28 cellular contexts compared by ENCODE assay signal in the genomic region with DNA sequence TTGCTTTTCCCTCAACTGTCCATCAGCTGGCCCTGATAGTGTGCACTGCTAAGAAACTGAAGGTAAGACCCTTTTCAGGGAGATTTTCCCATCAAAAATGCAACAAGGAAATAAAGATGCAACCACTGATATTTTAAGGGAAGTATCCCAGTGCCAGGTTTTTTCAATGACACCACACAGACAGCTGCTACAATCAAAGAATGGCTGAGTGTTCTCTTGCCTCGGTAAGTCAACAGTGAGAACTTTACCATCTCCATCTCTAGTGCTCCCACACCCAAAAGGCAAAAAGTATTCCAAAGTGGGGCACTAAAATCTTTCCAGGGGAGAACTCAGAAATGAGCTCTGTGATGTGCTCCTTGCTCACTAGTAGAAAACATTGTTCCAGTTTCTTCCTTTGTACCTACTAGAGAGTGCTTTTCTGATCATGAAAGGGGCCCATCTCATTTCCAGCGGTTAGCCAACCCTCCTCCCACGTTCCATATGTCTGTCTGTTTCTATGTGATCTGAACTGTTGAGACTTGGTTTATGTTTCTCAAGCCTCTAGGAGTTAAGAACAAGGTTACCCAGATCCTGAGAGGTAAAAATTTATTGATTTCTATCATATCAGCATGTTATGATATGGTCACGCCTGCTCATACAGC.
DNase-seq lines count a peak whose midpoint lies in the region; TF ChIP-seq lines count a peak whose summit lies in the region.
"Had no signal": no experiment of that assay in that cellular context is flagged by ENCODE, and none has a peak within 500 bp of the region (broad histone marks: within the 10 kb centered on the region; RNA-seq: fewer than 3 reads in every experiment).

No MANE protein-coding gene starts in this region.

- no peaks in the 10 kb centered on the region for H3K9me3 ChIP-seq in neutrophil
- H3K9me3 ChIP-seq: gastrocnemius medialis, spleen, thyroid gland, vagina had no signal

- H3K4me3 Mint-ChIP-seq in chondrocyte (ENCODE audit: unreplicated experiment): no peak overlapping the region
- no peak overlapping the region for H3K4me3 Mint-ChIP-seq in T-helper 2 cell treated with Interferon-gamma antibody and Interleukin-4, amounts not matched to agents 5 μg/mL and 100 μg/mL, for 36 hours
- H3K4me3 Mint-ChIP-seq: activated naive CD4-positive, alpha-beta T cell treated with anti-CD3 and anti-CD28 coated beads, Interleukin-2, amount 10 ng/mL, durations not matched to agents 7 days and 5 days; brain; mesothelial cell of epicardium; naive thymus-derived CD8-positive, alpha-beta T cell; stimulated activated naive CD8-positive, alpha-beta T cell treated with anti-CD3 and anti-CD28 coated beads, Interleukin-15, Interleukin-2, amounts not matched to agents 100 ng/mL and 50 ng/mL, for 24 hours; WTC11 had no signal

- H3K27me3 Mint-ChIP-seq in chondrocyte (ENCODE audit: low read depth): no peaks in the 10 kb centered on the region
- peaks cover 2% of the 10 kb centered on the region for H3K27me3 Mint-ChIP-seq in T-helper 2 cell treated with Interferon-gamma antibody and Interleukin-4, amounts not matched to agents 5 μg/mL and 100 μg/mL, for 36 hours (ENCODE audit: low read depth)
- H3K27me3 Mint-ChIP-seq: activated naive CD4-positive, alpha-beta T cell treated with anti-CD3 and anti-CD28 coated beads, Interleukin-2, amount 10 ng/mL, durations not matched to agents 7 days and 5 days; CD4-positive, CD25-positive, alpha-beta regulatory T cell; naive thymus-derived CD8-positive, alpha-beta T cell; stimulated activated naive CD8-positive, alpha-beta T cell treated with anti-CD3 and anti-CD28 coated beads, Interleukin-15, Interleukin-2, amounts not matched to agents 100 ng/mL and 50 ng/mL, for 24 hours had no signal

- H3K4me3 ChIP-seq in neutrophil (ENCODE audit: low read depth in 1 of 2, low read length in 1 of 2): no peak overlapping the region
- H3K4me3 ChIP-seq: gastrocnemius medialis, GM12878, spleen, thyroid gland, vagina had no signal

- TF ChIP-seq CTCF in chondrocyte (IDR thresholded peaks at IDR 0.05): no peak
- no peak for TF ChIP-seq CTCF in neutrophil (IDR thresholded peaks at IDR 0.05)

- peak overlapping the region; percentile 30 for H3K27ac ChIP-seq in neutrophil
- H3K27ac ChIP-seq: gastrocnemius medialis, parathyroid adenoma, spleen, vagina had no signal

- no peaks in the 10 kb centered on the region for H3K27me3 ChIP-seq in neutrophil
- H3K27me3 ChIP-seq: gastrocnemius medialis, spleen, thyroid gland, vagina had no signal

- peaks cover 66% of the 10 kb centered on the region for H3K4me1 Mint-ChIP-seq in chondrocyte (ENCODE audit: low read depth)
- peaks cover 33% of the 10 kb centered on the region for H3K4me1 Mint-ChIP-seq in T-helper 2 cell treated with Interferon-gamma antibody and Interleukin-4, amounts not matched to agents 5 μg/mL and 100 μg/mL, for 36 hours (ENCODE audit: low read depth)

- H3K36me3 Mint-ChIP-seq in chondrocyte (ENCODE audit: low read depth): peaks cover 5% of the 10 kb centered on the region
- H3K36me3 Mint-ChIP-seq in T-helper 2 cell treated with Interferon-gamma antibody and Interleukin-4, amounts not matched to agents 5 μg/mL and 100 μg/mL, for 36 hours (ENCODE audit: low read depth): peaks cover 20% of the 10 kb centered on the region
- H3K36me3 Mint-ChIP-seq: CD4-positive, CD25-positive, alpha-beta regulatory T cell; WTC11 had no signal

- H3K36me3 ChIP-seq in neutrophil: peaks cover 35% of the 10 kb centered on the region
- H3K36me3 ChIP-seq: vagina had no signal

- H3K9me3 Mint-ChIP-seq in chondrocyte (ENCODE audit: low read depth): no peaks in the 10 kb centered on the region
- no peaks in the 10 kb centered on the region for H3K9me3 Mint-ChIP-seq in T-helper 2 cell treated with Interferon-gamma antibody and Interleukin-4, amounts not matched to agents 5 μg/mL and 100 μg/mL, for 36 hours
- H3K9me3 Mint-ChIP-seq: activated naive CD4-positive, alpha-beta T cell treated with anti-CD3 and anti-CD28 coated beads, Interleukin-2, amount 10 ng/mL, durations not matched to agents 7 days and 5 days; brain; CD4-positive, CD25-positive, alpha-beta regulatory T cell; mesothelial cell of epicardium; naive thymus-derived CD8-positive, alpha-beta T cell; stimulated activated naive CD8-positive, alpha-beta T cell treated with anti-CD3 and anti-CD28 coated beads, Interleukin-15, Interleukin-2, amounts not matched to agents 100 ng/mL and 50 ng/mL, for 24 hours; WTC11 had no signal

- peak overlapping the region; percentile 20 for H3K27ac Mint-ChIP-seq in chondrocyte (ENCODE audit: unreplicated experiment)
- no peak overlapping the region for H3K27ac Mint-ChIP-seq in T-helper 2 cell treated with Interferon-gamma antibody and Interleukin-4, amounts not matched to agents 5 μg/mL and 100 μg/mL, for 36 hours
- H3K27ac Mint-ChIP-seq: activated naive CD4-positive, alpha-beta T cell treated with anti-CD3 and anti-CD28 coated beads, Interleukin-2, amount 10 ng/mL, durations not matched to agents 7 days and 5 days; CD4-positive, CD25-positive, alpha-beta regulatory T cell; mesothelial cell of epicardium; stimulated activated naive CD8-positive, alpha-beta T cell treated with anti-CD3 and anti-CD28 coated beads, Interleukin-15, Interleukin-2, amounts not matched to agents 100 ng/mL and 50 ng/mL, for 24 hours; WTC11 had no signal

- peaks cover 26 to 29% of the 10 kb centered on the region in 2 experiments for H3K4me1 ChIP-seq in neutrophil (ENCODE audit: control insufficient read depth in 1 of 2, insufficient read depth in 1 of 2, low read depth in 1 of 2, low read length in 1 of 2)
- H3K4me1 ChIP-seq: gastrocnemius medialis, parathyroid adenoma, vagina had no signal

- DNase-seq in NCI-H2171 treated with DMSO at 0.1 percent for 48 hours (lab: John Stamatoyannopoulos, UW) (peak; percentile 49), NCI-H2171 (lab: John Stamatoyannopoulos, UW) (no peak), NCI-H69 (lab: John Stamatoyannopoulos, UW) (peak; percentile 31), chondrocyte (ENCODE audit: low spot score) (no peak), MV-4-11 (lab: John Stamatoyannopoulos, UW) (no peak), mucosa of gallbladder (ENCODE audit: low spot score) (no peak)
- DNase-seq in T-helper 2 cell treated with Interferon-gamma antibody and Interleukin-4, amounts not matched to agents 5 μg/mL and 100 μg/mL, for 36 hours (ENCODE audit: low spot score): no peak
- DNase-seq: activated CD4-positive, alpha-beta T cell treated with anti-CD3 and anti-CD28 coated beads, Interleukin-2, amount 50 U/mL, for 48 hours; activated CD8-positive, alpha-beta memory T cell treated with anti-CD3 and anti-CD28 coated beads, Interleukin-2, amount 50 U/mL, for 4 hours; activated naive CD4-positive, alpha-beta T cell treated with anti-CD3 and anti-CD28 coated beads, Interleukin-2, amount 10 ng/mL, durations not matched to agents 7 days and 5 days; CD4-positive, CD25-positive, alpha-beta regulatory T cell; gastrocnemius medialis; naive thymus-derived CD8-positive, alpha-beta T cell; NCI-H1092; NCI-H1694 treated with DMSO at 0.1 percent for 48 hours; NCI-H524 treated with DMSO at 0.1 percent for 48 hours; right cardiac atrium; spleen; stimulated activated CD8-positive, alpha-beta memory T cell treated with anti-CD3 and anti-CD28 coated beads, Interleukin-4, amount 100 ng/mL, for 48 hours; thyroid gland had no signal

Comparison
In these comparisons a context has a peak if more than half of its experiments do, and no peak if none do; other contexts are left out.
1. DNase-seq: peak in NCI-H2171 treated with DMSO at 0.1 percent for 48 hours (single experiment) and NCI-H69 (single experiment); none in NCI-H2171 (single experiment), chondrocyte (single experiment), T-helper 2 cell treated with Interferon-gamma antibody and Interleukin-4, amounts not matched to agents 5 μg/mL and 100 μg/mL, for 36 hours (single experiment), MV-4-11 (single experiment) and mucosa of gallbladder (single experiment).